Comparison of ENCODE assay signal across 8 cellular contexts in genomic region chr10:43648392-43649148, GRCh38. TPM values are rescaled to one million over a fixed set of nuclear protein-coding genes. Genes with fewer than 3 reads are reported as not detected.
A peak's percentile ranks its signal among the peaks of the same experiment; 100 is the strongest.
DNase-seq lines count a peak whose midpoint lies in the region; ATAC-seq, FAIRE-seq and TF ChIP-seq lines count a peak whose summit lies in the region.

Gene ZNF32 (minus strand): TSS chr10:43648881. CDS start chr10:43646133, 2,748 bp downstream.

- H3K4me2 ChIP-seq in A549 = peak within 1 kb of the TSS; percentile 85

- peak within 1 kb of the TSS; percentile 66 for H3K4me3 ChIP-seq in A549

- H3K9me3 ChIP-seq in A549 = peaks cover 49% of the 10 kb centered on the region

- peak; percentile 36 for TF ChIP-seq POLR2A in A549 (IDR thresholded peaks at IDR 0.05; ENCODE audit: low read length)

- TF ChIP-seq EP300 in A549 (IDR thresholded peaks at IDR 0.05) = no peak

- CTCF ChIA-PET in A549 (lab: Yijun Ruan, JAX) = interaction anchor here (0.6 to 1.4 kb wide), 4 partner anchors 9 to 53 kb away, joined by 3 to 5 read pairs (median 3); no protein-coding TSS in a partner anchor

- no peak for TF ChIP-seq CTCF in A549 (IDR thresholded peaks at IDR 0.05)

- no peak for FAIRE-seq in A549 (lab: Jason Lieb, UNC)

- POLR2A ChIA-PET in A549 (lab: Yijun Ruan, JAX) = interaction anchor here (0.9 to 1.0 kb wide), 2 partner anchors 42 to 75 kb away, joined by 3 to 4 read pairs; partner anchors contain the start of gene ZNF485

- ATAC-seq in A549 (peak; percentile 99 to 100), GM18511 (IDR thresholded peaks at IDR 0.05; ENCODE audit: unreplicated experiment) (peak; percentile 100), HG03025 (IDR thresholded peaks at IDR 0.05; ENCODE audit: low FRiP score, unreplicated experiment) (peak; percentile 100)

- H3K4me1 ChIP-seq in A549 = no peaks in the 10 kb centered on the region

- no peak for TF ChIP-seq RAD21 in A549 (conservative IDR thresholded peaks at IDR 0.05 in 1 of 2, IDR thresholded peaks at IDR 0.05 in 1 of 2)

- peak within 1 kb of the TSS; percentile 81 to 96 for H3K27ac ChIP-seq in A549
- H3K27ac ChIP-seq in caudate nucleus (ENCODE audit: low read depth, low read length) = peak within 1 kb of the TSS; percentile 73

- DNase-seq in A549 (ENCODE audit: low read depth in 1 of 2, low spot score in 1 of 2) (peak; percentile 79 to 86), NCI-H2171 (lab: John Stamatoyannopoulos, UW) (peak; percentile 69), caudate nucleus (lab: John Stamatoyannopoulos, UW) (peak in 59 of 61 donors; percentile 51 to 91 (median 80)), islet precursor cell (peak; percentile 90)
- peak; percentile 54 for DNase-seq in activated CD4-positive, CD25-positive, alpha-beta regulatory T cell treated with anti-CD3 and anti-CD28 coated beads, Interleukin-2, amount 50 U/mL, for 16 hours (ENCODE audit: low read depth, low spot score)
- DNase-seq in stimulated activated CD4-positive, alpha-beta T cell treated with anti-CD3 and anti-CD28 coated beads, Interleukin-12 subunit alpha, Interleukin-12 subunit beta, amount 100 ng/mL, for 24 hours (ENCODE audit: low read depth in 2 of 2) = peak; percentile 61 to 69

- WGBS in A549 (ENCODE audit: missing lambda C conversion rate) = 15% methylated on average over 19 of the region's 89 CpGs

TF ChIP-seq in A549, 52 proteins besides CTCF, POLR2A, EP300 and RAD21:
- TF ChIP-seq E2F6 (IDR thresholded peaks at IDR 0.05; ENCODE audit: borderline replicate concordance, low read depth) = peak; percentile 51; the same call in 1 of the 2 replicates
- TF ChIP-seq NFE2L2 (conservative IDR thresholded peaks at IDR 0.05; ENCODE audit: low read length) = no peak
- TF ChIP-seq TP53 (CRISPR knock-in tag; IDR thresholded peaks at IDR 0.05) = no peak
- TF ChIP-seq PHF8 (IDR thresholded peaks at IDR 0.05; ENCODE audit: borderline replicate concordance, low read depth) = peak; percentile 98
- no peak for TF ChIP-seq NR3C1 (IDR thresholded peaks at IDR 0.05)
- TF ChIP-seq MAX (IDR thresholded peaks at IDR 0.05) = peak; percentile 76
- no peak for TF ChIP-seq ZC3H11A (IDR thresholded peaks at IDR 0.05)
- peak; percentile 32 to 47; a peak in 1 of 5 replicates for TF ChIP-seq JUN (IDR thresholded peaks at IDR 0.05)
- 0 out of 2 replicates have a peak, but pooled peaks have one; percentile 28 for TF ChIP-seq EHF (CRISPR knock-in tag; IDR thresholded peaks at IDR 0.05)

RNA-seq across cellular contexts. Expression of gene ZNF32, which starts in this region (rescaled TPM):
- 38.2 and 49.9 TPM in 2 replicates for polyA plus RNA-seq in A549 (2011; rRNA removed)
- 15.7 and 16.2 TPM in 2 replicates for polyA plus RNA-seq in A549 (2012; cell fraction: cytosol; rRNA removed)
- 4.8 and 7.0 TPM in 2 replicates for polyA plus RNA-seq in A549 (2012; cell fraction: nucleus; rRNA removed)
- polyA plus RNA-seq in A549 (2017; fragmentation: RNase III; extraction: RNeasy Plus Mini Kit Qiagen cat#74134 plus additional on column Dnase treatment) = 18.5 to 25.3 TPM (median 21.4 TPM) in 3 replicates
- polyA minus RNA-seq in A549 (2011; rRNA and poly(A)+ RNA removed) = 10.0 and 12.5 TPM in 2 replicates

Comparison
In these comparisons a context has a peak if more than half of its experiments do, and no peak if none do; other contexts are left out.
1. Peak in every context shown above with its lines: DNase-seq, ATAC-seq, H3K4me3 ChIP-seq and H3K27ac ChIP-seq.